11 cellular contexts compared by ENCODE assay signal in the genomic region with DNA sequence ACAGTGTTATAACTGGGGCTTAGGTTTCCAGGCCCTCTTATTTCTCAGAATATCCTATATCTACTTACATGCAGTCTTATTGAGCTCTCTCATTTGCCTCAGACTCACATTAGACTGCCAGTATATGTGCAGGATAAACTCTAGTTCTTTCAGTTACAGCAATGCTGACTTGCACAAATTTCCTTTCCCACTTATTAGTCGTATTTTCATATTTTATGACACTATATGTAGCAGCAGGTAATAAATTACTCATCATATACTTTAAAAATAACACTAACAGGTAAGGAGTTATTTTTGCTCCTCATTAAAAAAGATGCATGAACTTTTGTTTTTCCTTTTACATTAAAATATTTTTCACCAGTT.
DNase-seq lines count a peak whose midpoint lies in the region; ATAC-seq and TF ChIP-seq lines count a peak whose summit lies in the region.
"Had no signal": no experiment of that assay in that cellular context is flagged by ENCODE, and none has a peak within 500 bp of the region (broad histone marks: within the 10 kb centered on the region; RNA-seq: fewer than 3 reads in every experiment).

No MANE protein-coding gene starts in this region.

- TF ChIP-seq CTCF in RWPE2 (IDR thresholded peaks at IDR 0.05; ENCODE audit: poor library complexity, severe bottlenecking) (no peak), fibroblast of lung (conservative IDR thresholded peaks at IDR 0.05 in 1 of 2, IDR thresholded peaks at IDR 0.05 in 1 of 2; ENCODE audit: low read depth in 1 of 2, low read length in 2 of 2) (no peak), gastrocnemius medialis (IDR thresholded peaks at IDR 0.05 in 4 of 5, conservative IDR thresholded peaks at IDR 0.05 in 1 of 5) (no peak)

- peaks cover 22% of the 10 kb centered on the region for H3K79me2 ChIP-seq in fibroblast of lung (ENCODE audit: control insufficient read depth, insufficient read depth, low read length)

- no peaks in the 10 kb centered on the region; a peak in 1 of 22 replicates for H4K20me1 ChIP-seq in BLaER1 treated with 17β-estradiol and CSF1 and Interleukin-3, amounts not matched to agents 10 nM and 100 nM
- no peaks in the 10 kb centered on the region for H4K20me1 ChIP-seq in fibroblast of lung (ENCODE audit: control insufficient read depth, extremely low read depth, insufficient read depth, low read length)

- H3K4me2 ChIP-seq in BLaER1 treated with 17β-estradiol and CSF1 and Interleukin-3, amounts not matched to agents 10 nM and 100 nM: peak overlapping the region in 10 of 11 experiments; percentile 32 to 66 (median 54); a peak in 11 of 22 replicates
- no peak overlapping the region for H3K4me2 ChIP-seq in fibroblast of lung (ENCODE audit: extremely low read depth, insufficient read depth, low read length)

- no peak overlapping the region for H3K27ac ChIP-seq in BLaER1 treated with 17β-estradiol and CSF1 and Interleukin-3, amounts not matched to agents 10 nM and 100 nM
- peak overlapping the region; percentile 100 for H3K27ac ChIP-seq in RWPE2 (ENCODE audit: poor library complexity, severe bottlenecking)
- peak overlapping the region; percentile 74 for H3K27ac ChIP-seq in fibroblast of lung (ENCODE audit: insufficient read depth, low read length)
- peak overlapping the region; percentile 4 to 64 (median 36) for H3K27ac ChIP-seq in gastrocnemius medialis
- H3K27ac ChIP-seq in substantia nigra (ENCODE audit: low read depth, low read length, poor library complexity, severe bottlenecking): no peak overlapping the region

- H3K9ac ChIP-seq in BLaER1 treated with 17β-estradiol and CSF1 and Interleukin-3, amounts not matched to agents 10 nM and 100 nM: no peak overlapping the region
- H3K9ac ChIP-seq in fibroblast of lung (ENCODE audit: insufficient read depth, low read length): no peak overlapping the region

- in situ Hi-C loops in gastrocnemius medialis (cut with MboI; ENCODE audit: low sequenced_read_pairs in 4 of 4): loop anchor here in 1 of 4 donors (25.0 kb wide), 1 partner anchor 587 kb away; no protein-coding TSS in a partner anchor

- no peaks in the 10 kb centered on the region for H3K36me3 ChIP-seq in BLaER1 treated with 17β-estradiol and CSF1 and Interleukin-3, amounts not matched to agents 10 nM and 100 nM
- H3K36me3 ChIP-seq in RWPE2 (ENCODE audit: low read depth) (no peaks in the 10 kb centered on the region), fibroblast of lung (ENCODE audit: control insufficient read depth, insufficient read depth, low read length) (no peaks in the 10 kb centered on the region), gastrocnemius medialis (no peaks in the 10 kb centered on the region)

- no peak for DNase-seq in RWPE2 (ENCODE audit: low spot score)
- no peak for DNase-seq in fibroblast of lung (ENCODE audit: low read depth in 2 of 2)
- DNase-seq in gastrocnemius medialis: no peak
- DNase-seq in stimulated activated CD4-positive, alpha-beta T cell treated with anti-CD3 and anti-CD28 coated beads, Interleukin-4, amount 100 ng/mL, for 4 hours: no peak
- DNase-seq in substantia nigra (lab: John Stamatoyannopoulos, UW): no peak
- DNase-seq in NCI-H2171 (lab: John Stamatoyannopoulos, UW): no peak
- DNase-seq: NCI-H1436; stimulated activated CD4-positive, alpha-beta T cell treated with anti-CD3 and anti-CD28 coated beads, Interleukin-1b, Interleukin-23, amount 100 ng/mL, for 48 hours; T-helper 17 cell had no signal

- H3K4me3 ChIP-seq in BLaER1 treated with 17β-estradiol and CSF1 and Interleukin-3, amounts not matched to agents 10 nM and 100 nM: no peak overlapping the region
- no peak overlapping the region for H3K4me3 ChIP-seq in RWPE2 (ENCODE audit: severe bottlenecking)
- H3K4me3 ChIP-seq in fibroblast of lung (replicated peaks in 1 of 4; ENCODE audit: control extremely low read depth in 1 of 4, insufficient read depth in 1 of 4, low read depth in 3 of 4, low read length in 4 of 4): no peak overlapping the region
- no peak overlapping the region for H3K4me3 ChIP-seq in gastrocnemius medialis

- TF ChIP-seq POLR2A in gastrocnemius medialis (IDR thresholded peaks at IDR 0.05): no peak

- ATAC-seq in RWPE2 (ENCODE audit: low read depth) (no peak), gastrocnemius medialis (no peak), HG02938 (IDR thresholded peaks at IDR 0.05; ENCODE audit: unreplicated experiment) (no peak)
- ATAC-seq: T-helper 17 cell had no signal

- peaks cover 30 to 46% (median 38%) of the 10 kb centered on the region in 10 experiments for H3K4me1 ChIP-seq in BLaER1 treated with 17β-estradiol and CSF1 and Interleukin-3, amounts not matched to agents 10 nM and 100 nM
- H3K4me1 ChIP-seq in RWPE2 (ENCODE audit: insufficient read depth, poor library complexity, severe bottlenecking) (peaks cover 72% of the 10 kb centered on the region), fibroblast of lung (ENCODE audit: control insufficient read depth, extremely low read depth, insufficient read depth, low read length) (peaks cover 31% of the 10 kb centered on the region), gastrocnemius medialis (peaks cover 35 to 50% of the 10 kb centered on the region in 2 donors)

- intact Hi-C loops in gastrocnemius medialis (cut with DNase I; ENCODE audit: low total_unique reads): no loop called here

- H3K27me3 ChIP-seq in BLaER1 treated with 17β-estradiol and CSF1 and Interleukin-3, amounts not matched to agents 10 nM and 100 nM: no peaks in the 10 kb centered on the region
- no peaks in the 10 kb centered on the region for H3K27me3 ChIP-seq in RWPE2 (ENCODE audit: insufficient read depth, poor library complexity, severe bottlenecking)
- no peaks in the 10 kb centered on the region for H3K27me3 ChIP-seq in fibroblast of lung (ENCODE audit: control insufficient read depth, insufficient read depth, low read length)
- H3K27me3 ChIP-seq in gastrocnemius medialis: no peaks in the 10 kb centered on the region

- no peaks in the 10 kb centered on the region for H3K9me3 ChIP-seq in BLaER1 treated with 17β-estradiol and CSF1 and Interleukin-3, amounts not matched to agents 10 nM and 100 nM (replicated peaks in 1 of 11)
- no peaks in the 10 kb centered on the region for H3K9me3 ChIP-seq in RWPE2 (ENCODE audit: severe bottlenecking)
- H3K9me3 ChIP-seq in fibroblast of lung (ENCODE audit: control insufficient read depth, insufficient read depth, low read depth, low read length): no peaks in the 10 kb centered on the region
- no peaks in the 10 kb centered on the region for H3K9me3 ChIP-seq in gastrocnemius medialis

- no peak overlapping the region for H2AFZ ChIP-seq in fibroblast of lung (ENCODE audit: low read length)

Comparison
In these comparisons a context has a peak if more than half of its experiments do, and no peak if none do; other contexts are left out.
1. H3K27ac ChIP-seq: peak in RWPE2 (single experiment), fibroblast of lung (single experiment) and gastrocnemius medialis (4 of 4); none in BLaER1 treated with 17β-estradiol and CSF1 and Interleukin-3, amounts not matched to agents 10 nM and 100 nM (0 of 11) and substantia nigra (single experiment).